ENCODE assay signal across 20 cellular contexts in the genomic region with DNA sequence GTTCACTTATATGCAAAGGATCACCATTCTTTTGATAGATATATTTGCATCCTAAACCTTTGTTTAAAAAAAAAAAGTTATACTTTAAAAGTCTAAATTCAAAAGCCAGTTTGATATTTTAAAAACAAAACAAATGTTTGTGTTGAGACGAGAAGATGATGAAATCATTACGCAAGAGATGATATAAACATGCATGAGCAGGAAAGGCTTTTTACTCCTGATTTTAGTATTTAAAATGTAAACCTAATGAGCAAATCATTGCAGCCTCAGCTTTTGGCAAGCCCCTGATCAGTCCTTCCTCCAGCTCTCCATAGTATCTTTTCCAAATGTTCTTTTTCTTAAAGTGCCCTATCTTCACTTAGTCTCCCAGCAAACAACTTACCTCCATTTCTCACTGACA.
A peak's percentile ranks its signal among the peaks of the same experiment; 100 is the strongest.
DNase-seq lines count a peak whose midpoint lies in the region; ATAC-seq, FAIRE-seq and TF ChIP-seq lines count a peak whose summit lies in the region.
"Had no signal": no experiment of that assay in that cellular context is flagged by ENCODE, and none has a peak within 500 bp of the region (broad histone marks: within the 10 kb centered on the region; RNA-seq: fewer than 3 reads in every experiment).

No MANE protein-coding gene starts in this region.

- no peak overlapping the region for H3K9ac ChIP-seq in H1 (replicated peaks in 1 of 4; ENCODE audit: extremely low read depth in 1 of 4, low read depth in 3 of 4, low read length in 3 of 4)
- H3K9ac ChIP-seq: parathyroid adenoma had no signal

- no peaks in the 10 kb centered on the region for H3K79me1 ChIP-seq in H1 (ENCODE audit: low read depth, low read length)

- no peaks in the 10 kb centered on the region for H3K27me3 Mint-ChIP-seq in activated CD8-positive, alpha-beta T cell treated with anti-CD3 and anti-CD28 coated beads for 36 hours
- H3K27me3 Mint-ChIP-seq in activated CD8-positive, alpha-beta T cell treated with anti-CD3 and anti-CD28 coated beads, Interleukin-2, amount 10 ng/mL, durations not matched to agents 7 days and 5 days (ENCODE audit: low read depth) = no peaks in the 10 kb centered on the region
- H3K27me3 Mint-ChIP-seq in natural killer cell treated with Interleukin-12 subunit alpha and Interleukin-12 subunit beta and Interleukin-15 and Interleukin-18, amount 100 ng/mL, for 72 hours = no peaks in the 10 kb centered on the region
- H3K27me3 Mint-ChIP-seq: CD8-positive, alpha-beta memory T cell had no signal

- H3K23me2 ChIP-seq in H1 (ENCODE audit: low read depth, low read length) = no peaks in the 10 kb centered on the region

- no peaks in the 10 kb centered on the region for H4K20me1 ChIP-seq in H1 (replicated peaks in 1 of 2; ENCODE audit: control insufficient read depth in 1 of 2, insufficient read depth in 2 of 2, low read length in 2 of 2)

- TF ChIP-seq RAD21 in H1 (IDR thresholded peaks at IDR 0.05 in 1 of 2, conservative IDR thresholded peaks at IDR 0.05 in 1 of 2; ENCODE audit: low read depth in 2 of 2, low read length in 2 of 2) = no peak

- no peak overlapping the region for H3K4me3 ChIP-seq in H1 (ENCODE audit: extremely low read depth in 1 of 4, insufficient read depth in 2 of 4, low read depth in 3 of 4, low read length in 4 of 4)
- H3K4me3 ChIP-seq: adrenal gland, gastrocnemius medialis had no signal

- TF ChIP-seq EP300 in H1 (IDR thresholded peaks at IDR 0.05; ENCODE audit: borderline replicate concordance in 1 of 2, low read depth in 2 of 2, low read length in 2 of 2) = no peak

- H2AK5ac ChIP-seq in H1 (ENCODE audit: low read depth, low read length) = no peak overlapping the region

- H3K27ac ChIP-seq in H1 (ENCODE audit: low read depth, low read length) = no peak overlapping the region
- H3K27ac ChIP-seq: adrenal gland, gastrocnemius medialis, parathyroid adenoma had no signal

- TF ChIP-seq CTCF in activated CD8-positive, alpha-beta T cell treated with anti-CD3 and anti-CD28 coated beads for 36 hours (IDR thresholded peaks at IDR 0.05) = no peak
- no peak for TF ChIP-seq CTCF in H1 (IDR thresholded peaks at IDR 0.05; ENCODE audit: control extremely low read depth in 1 of 3, insufficient read depth in 1 of 3, low read depth in 1 of 3, low read length in 3 of 3)

- intact Hi-C loops in activated CD8-positive, alpha-beta T cell treated with anti-CD3 and anti-CD28 coated beads for 36 hours (cut with micrococcal nuclease) = no loop called here

- no peak overlapping the region for H2BK20ac ChIP-seq in H1 (ENCODE audit: low read length)

- H2BK15ac ChIP-seq in H1 (ENCODE audit: low read length) = no peak overlapping the region

- H3K79me2 ChIP-seq in H1 (ENCODE audit: control insufficient read depth in 1 of 2, insufficient read depth in 2 of 2, low read length in 2 of 2) = no peaks in the 10 kb centered on the region
- H3K79me2 ChIP-seq: parathyroid adenoma had no signal

- H3K36me3 ChIP-seq in H1 (ENCODE audit: control insufficient read depth in 2 of 4, insufficient read depth in 4 of 4, low read length in 3 of 4) = no peaks in the 10 kb centered on the region
- H3K36me3 ChIP-seq: adrenal gland, gastrocnemius medialis had no signal

- no peak overlapping the region for H2BK5ac ChIP-seq in H1 (ENCODE audit: low read depth, low read length)

- no peak overlapping the region for H2BK120ac ChIP-seq in H1 (replicated peaks; ENCODE audit: low read depth, low read length)

- no peaks in the 10 kb centered on the region for H3K9me3 Mint-ChIP-seq in activated CD8-positive, alpha-beta T cell treated with anti-CD3 and anti-CD28 coated beads for 36 hours
- no peaks in the 10 kb centered on the region for H3K9me3 Mint-ChIP-seq in activated CD8-positive, alpha-beta T cell treated with anti-CD3 and anti-CD28 coated beads, Interleukin-2, amount 10 ng/mL, durations not matched to agents 7 days and 5 days (ENCODE audit: insufficient read depth)
- H3K9me3 Mint-ChIP-seq in natural killer cell treated with Interleukin-12 subunit alpha and Interleukin-12 subunit beta and Interleukin-15 and Interleukin-18, amount 100 ng/mL, for 72 hours = no peaks in the 10 kb centered on the region
- H3K9me3 Mint-ChIP-seq: CD8-positive, alpha-beta memory T cell; endodermal cell had no signal

- no peak overlapping the region for H3K56ac ChIP-seq in H1 (replicated peaks; ENCODE audit: insufficient read length, low read depth, low read length)

- CTCF ChIA-PET in activated CD8-positive, alpha-beta T cell treated with anti-CD3 and anti-CD28 coated beads for 36 hours (lab: Charles Lee) = interaction anchor here (0.6 to 0.7 kb wide), 2 partner anchors 21 to 30 kb away, joined by 3 to 4 read pairs; no protein-coding TSS in a partner anchor
- CTCF ChIA-PET in activated CD8-positive, alpha-beta T cell treated with anti-CD3 and anti-CD28 coated beads, Interleukin-2, amount 10 ng/mL, durations not matched to agents 7 days and 5 days (lab: Charles Lee) = no interaction called here
- CTCF ChIA-PET in H1 (lab: Charles Lee; ENCODE audit: partially characterized antibody) = no interaction called here

- WGBS in H1 (ENCODE audit: extremely low coverage in 1 of 2, insufficient coverage in 1 of 2, insufficient read length in 1 of 2, insufficient replicate concordance in 2 of 2, low coverage in 1 of 2, low lambda C conversion rate in 2 of 2, missing lambda C conversion rate in 1 of 2), 2 experiments = 76% methylated on average over 2 of the region's 2 CpGs; no CpG with 5 or more reads in 1 of the 2 experiments

- peak overlapping the region; percentile 68 for H3K27ac Mint-ChIP-seq in activated CD8-positive, alpha-beta T cell treated with anti-CD3 and anti-CD28 coated beads for 36 hours
- H3K27ac Mint-ChIP-seq in activated CD8-positive, alpha-beta T cell treated with anti-CD3 and anti-CD28 coated beads, Interleukin-2, amount 10 ng/mL, durations not matched to agents 7 days and 5 days = no peak overlapping the region
- peak overlapping the region; percentile 22 to 40 for H3K27ac Mint-ChIP-seq in natural killer cell treated with Interleukin-12 subunit alpha and Interleukin-12 subunit beta and Interleukin-15 and Interleukin-18, amount 100 ng/mL, for 72 hours
- H3K27ac Mint-ChIP-seq: endodermal cell had no signal

- H3K4me1 ChIP-seq in H1 (replicated peaks in 1 of 4; ENCODE audit: control insufficient read depth in 3 of 4, insufficient read depth in 4 of 4, low read length in 3 of 4) = no peaks in the 10 kb centered on the region
- H3K4me1 ChIP-seq: adrenal gland, gastrocnemius medialis, parathyroid adenoma had no signal

- H3K14ac ChIP-seq in H1 (ENCODE audit: insufficient read length) = no peak overlapping the region

- no peak for ATAC-seq in activated CD8-positive, alpha-beta T cell treated with anti-CD3 and anti-CD28 coated beads for 36 hours
- ATAC-seq in activated CD8-positive, alpha-beta T cell treated with anti-CD3 and anti-CD28 coated beads, Interleukin-2, amount 10 ng/mL, durations not matched to agents 7 days and 5 days = no peak
- no peak for ATAC-seq in natural killer cell treated with Interleukin-12 subunit alpha and Interleukin-12 subunit beta and Interleukin-15 and Interleukin-18, amount 100 ng/mL, for 72 hours
- ATAC-seq in GM19455 (IDR thresholded peaks at IDR 0.05; ENCODE audit: unreplicated experiment) (no peak), GM18502 (IDR thresholded peaks at IDR 0.05; ENCODE audit: poor library complexity, unreplicated experiment) (no peak)
- ATAC-seq: gastrocnemius medialis had no signal

- no peak overlapping the region for H2BK12ac ChIP-seq in H1 (ENCODE audit: low read depth, low read length)

- no peaks in the 10 kb centered on the region for H3K27me3 ChIP-seq in H1 (replicated peaks in 1 of 4; ENCODE audit: control insufficient read depth in 3 of 4, extremely low read depth in 1 of 4, insufficient read depth in 3 of 4, low read length in 3 of 4)
- H3K27me3 ChIP-seq: adrenal gland, gastrocnemius medialis had no signal

- H4K5ac ChIP-seq in H1 (ENCODE audit: insufficient read length, low read depth, low read length) = no peak overlapping the region

- peak overlapping the region in 1 of 2 experiments; percentile 17; a peak in 1 of 4 replicates for H3K4me2 ChIP-seq in H1 (ENCODE audit: insufficient read depth in 1 of 2, low read depth in 2 of 2, low read length in 2 of 2)

- DNase-seq in activated CD8-positive, alpha-beta T cell treated with anti-CD3 and anti-CD28 coated beads for 36 hours = no peak
- DNase-seq in activated CD8-positive, alpha-beta T cell treated with anti-CD3 and anti-CD28 coated beads, Interleukin-2, amount 10 ng/mL, durations not matched to agents 7 days and 5 days = no peak
- DNase-seq in NCI-H460 (ENCODE audit: extremely low read depth, low read depth) (peak; percentile 38), H1 (ENCODE audit: low read depth in 1 of 2, low spot score in 2 of 2) (no peak), KG1 (lab: John Stamatoyannopoulos, UW) (no peak)
- no peak for DNase-seq in natural killer cell treated with Interleukin-12 subunit alpha and Interleukin-12 subunit beta and Interleukin-15 and Interleukin-18, amount 100 ng/mL, for 72 hours (ENCODE audit: low spot score)
- DNase-seq: activated CD4-positive, alpha-beta T cell treated with anti-CD3 and anti-CD28 coated beads, Interleukin-2, amount 50 U/mL, for 48 hours; adrenal gland; CD8-positive, alpha-beta memory T cell; cerebellar nuclear complex; endodermal cell; gastrocnemius medialis; NCI-H1048; NCI-H2081 treated with DMSO at 0.1 percent for 48 hours; NCI-H748 treated with DMSO at 0.1 percent for 48 hours; stimulated activated CD4-positive, alpha-beta T cell treated with anti-CD3 and anti-CD28 coated beads, Interleukin-4, amount 100 ng/mL, for 1 hour had no signal

- no peak overlapping the region for H3K4ac ChIP-seq in H1 (replicated peaks; ENCODE audit: insufficient read length, low read depth, low read length)

- no peak overlapping the region for H3K18ac ChIP-seq in H1 (ENCODE audit: extremely low read depth, low read length)

- no peak for TF ChIP-seq POLR2A in H1 (IDR thresholded peaks at IDR 0.05; ENCODE audit: control extremely low read depth in 1 of 2, low read depth in 2 of 2, low read length in 2 of 2)

- no peak for FAIRE-seq in H1 (lab: Jason Lieb, UNC)
- FAIRE-seq: RCC 7860 had no signal

- peaks cover 27% of the 10 kb centered on the region for H3K36me3 Mint-ChIP-seq in activated CD8-positive, alpha-beta T cell treated with anti-CD3 and anti-CD28 coated beads for 36 hours (ENCODE audit: low read depth)
- H3K36me3 Mint-ChIP-seq in activated CD8-positive, alpha-beta T cell treated with anti-CD3 and anti-CD28 coated beads, Interleukin-2, amount 10 ng/mL, durations not matched to agents 7 days and 5 days (ENCODE audit: low read depth) = peaks cover 26% of the 10 kb centered on the region
- peaks cover 22% of the 10 kb centered on the region for H3K36me3 Mint-ChIP-seq in natural killer cell treated with Interleukin-12 subunit alpha and Interleukin-12 subunit beta and Interleukin-15 and Interleukin-18, amount 100 ng/mL, for 72 hours

- peaks cover 3% of the 10 kb centered on the region for H3K4me1 Mint-ChIP-seq in activated CD8-positive, alpha-beta T cell treated with anti-CD3 and anti-CD28 coated beads for 36 hours (ENCODE audit: low read depth)
- H3K4me1 Mint-ChIP-seq in activated CD8-positive, alpha-beta T cell treated with anti-CD3 and anti-CD28 coated beads, Interleukin-2, amount 10 ng/mL, durations not matched to agents 7 days and 5 days (ENCODE audit: low read depth) = no peaks in the 10 kb centered on the region
- peaks cover 20 to 23% of the 10 kb centered on the region in 2 donors for H3K4me1 Mint-ChIP-seq in natural killer cell treated with Interleukin-12 subunit alpha and Interleukin-12 subunit beta and Interleukin-15 and Interleukin-18, amount 100 ng/mL, for 72 hours (ENCODE audit: low read depth in 2 of 2)

- no peak overlapping the region for H4K91ac ChIP-seq in H1 (replicated peaks; ENCODE audit: insufficient read length, low read length)

- no peak overlapping the region for H3K23ac ChIP-seq in H1 (ENCODE audit: insufficient read length)

- POLR2A ChIA-PET in activated CD8-positive, alpha-beta T cell treated with anti-CD3 and anti-CD28 coated beads for 36 hours (lab: Charles Lee) = no interaction called here
- POLR2A ChIA-PET in activated CD8-positive, alpha-beta T cell treated with anti-CD3 and anti-CD28 coated beads, Interleukin-2, amount 10 ng/mL, durations not matched to agents 7 days and 5 days (lab: Charles Lee) = no interaction called here
- POLR2A ChIA-PET in H1 (lab: Charles Lee; ENCODE audit: partially characterized antibody) = no interaction called here

- H2AFZ ChIP-seq in H1 (ENCODE audit: low read length) = no peak overlapping the region
- H2AFZ ChIP-seq: parathyroid adenoma had no signal

- no peaks in the 10 kb centered on the region for H3K9me3 ChIP-seq in H1 (ENCODE audit: insufficient read depth in 2 of 2, low read depth in 1 of 2, low read length in 1 of 2)
- H3K9me3 ChIP-seq: adrenal gland, gastrocnemius medialis had no signal

- H4K8ac ChIP-seq in H1 (ENCODE audit: extremely low read depth, insufficient read depth, low read length) = no peak overlapping the region

- no peak overlapping the region for H3K4me3 Mint-ChIP-seq in activated CD8-positive, alpha-beta T cell treated with anti-CD3 and anti-CD28 coated beads for 36 hours
- H3K4me3 Mint-ChIP-seq in activated CD8-positive, alpha-beta T cell treated with anti-CD3 and anti-CD28 coated beads, Interleukin-2, amount 10 ng/mL, durations not matched to agents 7 days and 5 days = no peak overlapping the region
- peak overlapping the region; percentile 6 for H3K4me3 Mint-ChIP-seq in natural killer cell treated with Interleukin-12 subunit alpha and Interleukin-12 subunit beta and Interleukin-15 and Interleukin-18, amount 100 ng/mL, for 72 hours
- H3K4me3 Mint-ChIP-seq: CD8-positive, alpha-beta memory T cell; endodermal cell had no signal
